11 cellular contexts compared by ENCODE assay signal in genomic region chr6:7134999-7135735, GRCh38. TPM values are rescaled to one million over a fixed set of nuclear protein-coding genes. Genes with fewer than 3 reads are reported as not detected.
DNase-seq lines count a peak whose midpoint lies in the region; ATAC-seq, FAIRE-seq and TF ChIP-seq lines count a peak whose summit lies in the region.
"Had no signal": no experiment of that assay in that cellular context is flagged by ENCODE, and none has a peak within 500 bp of the region (broad histone marks: within the 10 kb centered on the region; RNA-seq: fewer than 3 reads in every experiment).

No MANE protein-coding gene starts in this region.

- no peak for ATAC-seq in IMR-90 (ENCODE audit: low read depth)

- H3K27ac Mint-ChIP-seq in CD8-positive, alpha-beta memory T cell, result peak overlapping the region; percentile 39 to 88 (median 60)
- H3K27ac Mint-ChIP-seq in activated T-helper 2 cell treated with anti-CD3 and anti-CD28 coated beads, Interferon-gamma antibody, Interleukin-2, Interleukin-4, amounts not matched to agents 10 μg/mL and 5 μg/mL and 100 μg/mL, durations not matched to agents 14 hours and 24 hours and 36 hours, result no peak overlapping the region
- no peak overlapping the region for H3K27ac Mint-ChIP-seq in neural progenitor cell
- H3K27ac Mint-ChIP-seq: T-helper 1 cell treated with Interleukin-12 subunit alpha and Interleukin-12 subunit beta and Interleukin-4 antibody, amounts not matched to agents 30 μg/mL and 1 μg/mL, for 36 hours had no signal

- POLR2A ChIA-PET in CD8-positive, alpha-beta memory T cell (lab: Charles Lee), result interaction anchor here (1.1 kb wide), 1 partner anchor 25 kb away, joined by 3 read pairs; no protein-coding TSS in a partner anchor
- POLR2A ChIA-PET in IMR-90 (lab: Charles Lee; ENCODE audit: unreplicated experiment), result no interaction called here

- no peak overlapping the region for H4K5ac ChIP-seq in IMR-90 (ENCODE audit: low read depth, low read length)

- H2AFZ ChIP-seq in IMR-90 (replicated peaks; ENCODE audit: low read length, poor library complexity), result no peak overlapping the region
- no peak overlapping the region for H2AFZ ChIP-seq in neural progenitor cell (replicated peaks)

- FAIRE-seq in H54 (lab: Jason Lieb, UNC), result no peak

- TF ChIP-seq CTCF in IMR-90 (conservative IDR thresholded peaks at IDR 0.05; ENCODE audit: low read depth, low read length) (no peak), neural progenitor cell (IDR thresholded peaks at IDR 0.05) (no peak)

- no peak overlapping the region for H2AK9ac ChIP-seq in IMR-90 (replicated peaks; ENCODE audit: low read depth, low read length, poor library complexity)

- no peaks in the 10 kb centered on the region for H3K27me3 ChIP-seq in CD8-positive, alpha-beta memory T cell (ENCODE audit: insufficient read depth, low read length, poor library complexity, severe bottlenecking)
- H3K27me3 ChIP-seq in IMR-90 (ENCODE audit: control insufficient read depth, insufficient read depth, low read length) (no peaks in the 10 kb centered on the region), neural progenitor cell (peaks cover 3% of the 10 kb centered on the region)

- H3K79me2 ChIP-seq in neural progenitor cell (ENCODE audit: low read depth), result peaks cover 51% of the 10 kb centered on the region

- DNase-seq in CD8-positive, alpha-beta memory T cell, result peak in 1 of 5 donors; percentile 43
- DNase-seq in IMR-90 (no peak), neural progenitor cell (ENCODE audit: low spot score) (peak; percentile 40), NK-92 (lab: John Stamatoyannopoulos, UW; ENCODE audit: unreplicated experiment) (no peak), H54 (ENCODE audit: insufficient read length, low spot score) (no peak), islet precursor cell (no peak)
- DNase-seq in activated T-helper 2 cell treated with anti-CD3 and anti-CD28 coated beads, Interferon-gamma antibody, Interleukin-2, Interleukin-4, amounts not matched to agents 10 μg/mL and 5 μg/mL and 100 μg/mL, durations not matched to agents 14 hours and 24 hours and 36 hours (ENCODE audit: low spot score), result no peak
- DNase-seq: activated CD4-positive, alpha-beta T cell treated with anti-CD3 and anti-CD28 coated beads, Interleukin-2, amount 50 U/mL, for 1 hour had no signal

- H4K20me1 ChIP-seq in IMR-90 (ENCODE audit: insufficient read depth, low read length), result peaks cover 54% of the 10 kb centered on the region
- peaks cover 62% of the 10 kb centered on the region for H4K20me1 ChIP-seq in neural progenitor cell (ENCODE audit: low read depth)

- H3K4me1 Mint-ChIP-seq in CD8-positive, alpha-beta memory T cell, result peaks cover 66 to 91% (median 82%) of the 10 kb centered on the region in 3 donors
- H3K4me1 Mint-ChIP-seq in activated T-helper 2 cell treated with anti-CD3 and anti-CD28 coated beads, Interferon-gamma antibody, Interleukin-2, Interleukin-4, amounts not matched to agents 10 μg/mL and 5 μg/mL and 100 μg/mL, durations not matched to agents 14 hours and 24 hours and 36 hours (ENCODE audit: low read depth), result peaks cover 69% of the 10 kb centered on the region
- H3K4me1 Mint-ChIP-seq in neural progenitor cell, result peaks cover 35% of the 10 kb centered on the region

- H3K18ac ChIP-seq in IMR-90 (ENCODE audit: low read depth, low read length), result no peak overlapping the region

- in situ Hi-C loops in IMR-90 (cut with MboI; ENCODE audit: low sequenced_read_pairs), result no loop called here

- no peak overlapping the region for H2BK120ac ChIP-seq in IMR-90 (ENCODE audit: low read depth, low read length)

- H3K4me3 Mint-ChIP-seq in CD8-positive, alpha-beta memory T cell, result peak overlapping the region in 1 of 7 donors; percentile 36
- peak overlapping the region; percentile 2 for H3K4me3 Mint-ChIP-seq in activated T-helper 2 cell treated with anti-CD3 and anti-CD28 coated beads, Interferon-gamma antibody, Interleukin-2, Interleukin-4, amounts not matched to agents 10 μg/mL and 5 μg/mL and 100 μg/mL, durations not matched to agents 14 hours and 24 hours and 36 hours (ENCODE audit: low read depth)
- no peak overlapping the region for H3K4me3 Mint-ChIP-seq in neural progenitor cell
- H3K4me3 Mint-ChIP-seq: T-helper 1 cell treated with Interleukin-12 subunit alpha and Interleukin-12 subunit beta and Interleukin-4 antibody, amounts not matched to agents 30 μg/mL and 1 μg/mL, for 36 hours had no signal

- no peak overlapping the region for H2BK20ac ChIP-seq in IMR-90 (ENCODE audit: low read depth, low read length)

- no peak overlapping the region for H3K56ac ChIP-seq in IMR-90 (ENCODE audit: extremely low read depth, insufficient read depth, low read length)

- H3K4me2 ChIP-seq in IMR-90 (ENCODE audit: low read depth, low read length), result no peak overlapping the region
- H3K4me2 ChIP-seq in neural progenitor cell, result peak overlapping the region; percentile 26

- peaks cover 17% of the 10 kb centered on the region for H3K9me1 ChIP-seq in IMR-90 (ENCODE audit: insufficient read depth, low read length)

- H3K36me3 Mint-ChIP-seq in CD8-positive, alpha-beta memory T cell, result peaks cover 0 to 7% (median 2%) of the 10 kb centered on the region in 3 donors
- H3K36me3 Mint-ChIP-seq in activated T-helper 2 cell treated with anti-CD3 and anti-CD28 coated beads, Interferon-gamma antibody, Interleukin-2, Interleukin-4, amounts not matched to agents 10 μg/mL and 5 μg/mL and 100 μg/mL, durations not matched to agents 14 hours and 24 hours and 36 hours (ENCODE audit: low read depth), result peaks cover 20% of the 10 kb centered on the region
- no peaks in the 10 kb centered on the region for H3K36me3 Mint-ChIP-seq in neural progenitor cell

- H3F3A ChIP-seq in neural progenitor cell (ENCODE audit: low read depth), result peaks cover 32% of the 10 kb centered on the region

- H3K9me3 Mint-ChIP-seq in CD8-positive, alpha-beta memory T cell, result no peaks in the 10 kb centered on the region
- no peaks in the 10 kb centered on the region for H3K9me3 Mint-ChIP-seq in activated T-helper 2 cell treated with anti-CD3 and anti-CD28 coated beads, Interferon-gamma antibody, Interleukin-2, Interleukin-4, amounts not matched to agents 10 μg/mL and 5 μg/mL and 100 μg/mL, durations not matched to agents 14 hours and 24 hours and 36 hours
- H3K9me3 Mint-ChIP-seq in neural progenitor cell, result no peaks in the 10 kb centered on the region
- H3K9me3 Mint-ChIP-seq: activated naive CD4-positive, alpha-beta T cell treated with anti-CD3 and anti-CD28 coated beads, Interleukin-2, amount 50 U/mL, for 72 hours; T-helper 1 cell treated with Interleukin-12 subunit alpha and Interleukin-12 subunit beta and Interleukin-4 antibody, amounts not matched to agents 30 μg/mL and 1 μg/mL, for 36 hours had no signal

- H2BK15ac ChIP-seq in IMR-90 (ENCODE audit: low read depth, low read length), result no peak overlapping the region

- H3K4me1 ChIP-seq in CD8-positive, alpha-beta memory T cell (ENCODE audit: insufficient read depth, low read length), result peaks cover 68% of the 10 kb centered on the region
- H3K4me1 ChIP-seq in IMR-90 (ENCODE audit: control insufficient read depth, insufficient read depth, low read length), result peaks cover 9% of the 10 kb centered on the region
- peaks cover 36% of the 10 kb centered on the region for H3K4me1 ChIP-seq in neural progenitor cell

- H3K27me3 Mint-ChIP-seq in CD8-positive, alpha-beta memory T cell, result no peaks in the 10 kb centered on the region
- no peaks in the 10 kb centered on the region for H3K27me3 Mint-ChIP-seq in activated T-helper 2 cell treated with anti-CD3 and anti-CD28 coated beads, Interferon-gamma antibody, Interleukin-2, Interleukin-4, amounts not matched to agents 10 μg/mL and 5 μg/mL and 100 μg/mL, durations not matched to agents 14 hours and 24 hours and 36 hours (ENCODE audit: low read depth)
- peaks cover 2% of the 10 kb centered on the region for H3K27me3 Mint-ChIP-seq in neural progenitor cell (ENCODE audit: insufficient read depth, low read depth)

- no peaks in the 10 kb centered on the region for H3K36me3 ChIP-seq in CD8-positive, alpha-beta memory T cell (ENCODE audit: insufficient read depth, low read length)
- H3K36me3 ChIP-seq in IMR-90 (ENCODE audit: control insufficient read depth, insufficient read depth, low read length) (no peaks in the 10 kb centered on the region), neural progenitor cell (no peaks in the 10 kb centered on the region)

- H3K14ac ChIP-seq in IMR-90 (replicated peaks; ENCODE audit: low read depth, low read length), result no peak overlapping the region

- BruUV-seq in IMR-90 (replicated peaks; lab: Mats Ljungman, UMichigan), result no TSS peak

- H3K27ac ChIP-seq in CD8-positive, alpha-beta memory T cell (ENCODE audit: low read depth, low read length), result no peak overlapping the region
- H3K27ac ChIP-seq in IMR-90 (ENCODE audit: insufficient read depth, low read length) (no peak overlapping the region), neural progenitor cell (no peak overlapping the region)

- no CpG with 5 or more reads among the region's 4 CpGs for WGBS in IMR-90 (ENCODE audit: extremely low coverage in 2 of 2, insufficient read length in 1 of 2), 2 experiments

- H4K8ac ChIP-seq in IMR-90 (ENCODE audit: low read depth in 2 of 2, low read length in 2 of 2), result no peak overlapping the region

- intact Hi-C loops in IMR-90 (cut with micrococcal nuclease), result no loop called here
- intact Hi-C loops in activated T-helper 2 cell treated with anti-CD3 and anti-CD28 coated beads, Interferon-gamma antibody, Interleukin-2, Interleukin-4, amounts not matched to agents 10 μg/mL and 5 μg/mL and 100 μg/mL, durations not matched to agents 14 hours and 24 hours and 36 hours (cut with micrococcal nuclease), result loop anchor here (5.0 to 10.0 kb wide), 3 partner anchors 107 to 478 kb away; no protein-coding TSS in a partner anchor

- no peak overlapping the region for H3K4me3 ChIP-seq in CD8-positive, alpha-beta memory T cell (ENCODE audit: low read length)
- no peak overlapping the region for H3K4me3 ChIP-seq in IMR-90 (ENCODE audit: insufficient read depth, low read depth, low read length)
- H3K4me3 ChIP-seq in neural progenitor cell, result no peak overlapping the region
- H3K4me3 ChIP-seq: lung had no signal

- H4K91ac ChIP-seq in IMR-90 (ENCODE audit: insufficient read depth, low read depth, low read length), result no peak overlapping the region

- CTCF ChIA-PET in CD8-positive, alpha-beta memory T cell (lab: Charles Lee), result interaction anchor here (0.8 to 2.7 kb wide), 6 partner anchors 10 to 28 kb away, joined by 3 to 8 read pairs (median 3); partner anchors contain the start of gene RREB1
- CTCF ChIA-PET in IMR-90 (lab: Yijun Ruan, JAX), result interaction anchor here (0.6 to 0.7 kb wide), 2 partner anchors 13 to 129 kb away, joined by 3 to 5 read pairs; no protein-coding TSS in a partner anchor

- TF ChIP-seq POLR2A in IMR-90 (IDR thresholded peaks at IDR 0.05; ENCODE audit: low read depth, low read length) (no peak), H54 (IDR thresholded peaks at IDR 0.05; ENCODE audit: low read depth, low read length) (no peak)

- no peak overlapping the region for H3K4ac ChIP-seq in IMR-90 (ENCODE audit: low read depth, low read length)

- peaks cover 25 to 70% of the 10 kb centered on the region in 2 experiments for H3K79me1 ChIP-seq in IMR-90 (ENCODE audit: low read depth in 1 of 2, low read length in 2 of 2)

- TF ChIP-seq RAD21 in IMR-90 (IDR thresholded peaks at IDR 0.05; ENCODE audit: low read length), result no peak

- H2AK5ac ChIP-seq in IMR-90 (ENCODE audit: low read depth, low read length), result no peak overlapping the region

- peak overlapping the region; percentile 62; the same call in 1 of the 2 replicates for H3K23ac ChIP-seq in IMR-90 (ENCODE audit: low read depth, low read length)

- no peaks in the 10 kb centered on the region for H3K9me3 ChIP-seq in CD8-positive, alpha-beta memory T cell (ENCODE audit: low read length)
- H3K9me3 ChIP-seq in IMR-90 (ENCODE audit: control insufficient read depth, insufficient read depth, low read length) (no peaks in the 10 kb centered on the region), neural progenitor cell (ENCODE audit: low read depth) (no peaks in the 10 kb centered on the region)

- H2BK5ac ChIP-seq in IMR-90 (ENCODE audit: low read depth, low read length, poor library complexity, severe bottlenecking), result no peak overlapping the region

- dilution Hi-C loops in IMR-90 (cut with HindIII; ENCODE audit: low sequenced_read_pairs, unreplicated experiment), result no loop called here

- H3K9ac ChIP-seq in IMR-90 (ENCODE audit: low read depth, low read length) (no peak overlapping the region), neural progenitor cell (no peak overlapping the region)

RNA-seq across cellular contexts. Expression of gene RREB1, which starts 27.4 kb away (rescaled TPM):
- total RNA-seq in CD8-positive, alpha-beta memory T cell, result 10 to 100 TPM; 17.7 to 18.7 TPM
- polyA plus RNA-seq in CD8-positive, alpha-beta memory T cell, result 8.5 TPM
- 8.4 and 8.6 TPM in 2 replicates for total RNA-seq in IMR-90 (2012; rRNA removed)
- polyA plus RNA-seq in IMR-90 (2012; rRNA removed), result 4.7 and 14.5 TPM in 2 replicates
- 2.1 and 2.4 TPM in 2 replicates for polyA plus RNA-seq in IMR-90 (2012; cell fraction: cytosol; rRNA removed)
- polyA plus RNA-seq in IMR-90 (2012; cell fraction: nucleus; rRNA removed; ENCODE audit: low replicate concordance), result 13.2 and 13.5 TPM in 2 replicates
- total RNA-seq in activated T-helper 2 cell treated with anti-CD3 and anti-CD28 coated beads, Interferon-gamma antibody, Interleukin-2, Interleukin-4, amounts not matched to agents 10 μg/mL and 5 μg/mL and 100 μg/mL, durations not matched to agents 14 hours and 24 hours and 36 hours, result 23.1 and 23.6 TPM in 2 replicates
- total RNA-seq in neural progenitor cell (ENCODE audit: low replicate concordance), result 12.1 and 13.1 TPM in 2 replicates

Comparison
In these comparisons a context has a peak if more than half of its experiments do, and no peak if none do; other contexts are left out.
1. H3K27ac Mint-ChIP-seq: peak in CD8-positive, alpha-beta memory T cell (8 of 8); none in activated T-helper 2 cell treated with anti-CD3 and anti-CD28 coated beads, Interferon-gamma antibody, Interleukin-2, Interleukin-4, amounts not matched to agents 10 μg/mL and 5 μg/mL and 100 μg/mL, durations not matched to agents 14 hours and 24 hours and 36 hours (single experiment) and neural progenitor cell (single experiment).